ENCODE assay signal across 9 cellular contexts in genomic region chr16:2511996-2512919, GRCh38. TPM values are rescaled to one million over a fixed set of nuclear protein-coding genes. Genes with fewer than 3 reads are reported as not detected.
DNase-seq lines count a peak whose midpoint lies in the region; ATAC-seq and TF ChIP-seq lines count a peak whose summit lies in the region.
"Had no signal": no experiment of that assay in that cellular context is flagged by ENCODE, and none has a peak within 500 bp of the region (broad histone marks: within the 10 kb centered on the region; RNA-seq: fewer than 3 reads in every experiment).

No MANE protein-coding gene starts in this region.

- peak overlapping the region; percentile 93 for H3K27ac Mint-ChIP-seq in neural progenitor cell

- H3K36me3 ChIP-seq in BLaER1 treated with 17β-estradiol and CSF1 and Interleukin-3, amounts not matched to agents 10 nM and 100 nM = peaks cover 0 to 18% (median 5%) of the 10 kb centered on the region in 11 experiments; a peak in 6 of 22 replicates
- H3K36me3 ChIP-seq in KMS-11 (ENCODE audit: insufficient read depth) = no peaks in the 10 kb centered on the region
- H3K36me3 ChIP-seq in neural progenitor cell = no peaks in the 10 kb centered on the region

- H3K79me2 ChIP-seq in KMS-11 (ENCODE audit: insufficient read depth, low read depth) = peaks cover 33% of the 10 kb centered on the region
- H3K79me2 ChIP-seq in neural progenitor cell (ENCODE audit: low read depth) = peaks cover 35% of the 10 kb centered on the region

- H3K4me3 Mint-ChIP-seq in neural progenitor cell = peak overlapping the region; percentile 89

- DNase-seq in neural progenitor cell (ENCODE audit: low spot score) (no peak), NCI-H510A (lab: John Stamatoyannopoulos, UW) (no peak)
- DNase-seq in stimulated activated naive CD4-positive, alpha-beta T cell treated with Interleukin-2 at 50 U/mL for 16 hours (lab: John Stamatoyannopoulos, UW) = no peak
- no peak for DNase-seq in stimulated activated CD4-positive, alpha-beta T cell treated with anti-CD3 and anti-CD28 coated beads, Interleukin-12 subunit alpha, Interleukin-12 subunit beta, amount 100 ng/mL, for 4 hours

- 0 out of 20 replicates have a peak overlapping the region, but pooled peaks of 1 of the 10 experiments have one; percentile 98 for H3K4me3 ChIP-seq in BLaER1 treated with 17β-estradiol and CSF1 and Interleukin-3, amounts not matched to agents 10 nM and 100 nM
- H3K4me3 ChIP-seq in KMS-11 (IDR thresholded peaks at IDR 0.05; ENCODE audit: insufficient read depth, low read depth, low read length) = peak overlapping the region; percentile 9
- no peak overlapping the region for H3K4me3 ChIP-seq in neural progenitor cell

- peak overlapping the region in 3 of 11 experiments; percentile 95 to 97 (median 97); a peak in 6 of 22 replicates for H3K9ac ChIP-seq in BLaER1 treated with 17β-estradiol and CSF1 and Interleukin-3, amounts not matched to agents 10 nM and 100 nM
- peak overlapping the region; percentile 97; the same call in 1 of the 2 replicates for H3K9ac ChIP-seq in KMS-11
- no peak overlapping the region for H3K9ac ChIP-seq in neural progenitor cell

- no peaks in the 10 kb centered on the region for H3K9me3 ChIP-seq in BLaER1 treated with 17β-estradiol and CSF1 and Interleukin-3, amounts not matched to agents 10 nM and 100 nM (replicated peaks in 1 of 11)
- no peaks in the 10 kb centered on the region for H3K9me3 ChIP-seq in neural progenitor cell (ENCODE audit: low read depth)

- peaks cover 14% of the 10 kb centered on the region for H3F3A ChIP-seq in neural progenitor cell (ENCODE audit: low read depth)

- H4K20me1 ChIP-seq in BLaER1 treated with 17β-estradiol and CSF1 and Interleukin-3, amounts not matched to agents 10 nM and 100 nM = peaks cover 29 to 67% (median 40%) of the 10 kb centered on the region in 11 experiments
- H4K20me1 ChIP-seq in KMS-11 (ENCODE audit: insufficient read depth) (peaks cover 4% of the 10 kb centered on the region; the same call in 1 of the 2 replicates), neural progenitor cell (ENCODE audit: low read depth) (peaks cover 30% of the 10 kb centered on the region)

- peaks cover 47% of the 10 kb centered on the region for H3K4me1 Mint-ChIP-seq in neural progenitor cell

- H3K27ac ChIP-seq in BLaER1 treated with 17β-estradiol and CSF1 and Interleukin-3, amounts not matched to agents 10 nM and 100 nM = peak overlapping the region in 3 of 11 experiments; percentile 97 to 99 (median 98); a peak in 5 of 22 replicates
- H3K27ac ChIP-seq in KMS-11 (peak overlapping the region; percentile 95), cingulate gyrus (ENCODE audit: low read depth, low read length) (peak overlapping the region; percentile 96), neural progenitor cell (no peak overlapping the region)

- H2AFZ ChIP-seq in KMS-11 (ENCODE audit: low read depth) (peak overlapping the region; percentile 88), neural progenitor cell (replicated peaks) (no peak overlapping the region)

- H3K27me3 ChIP-seq in BLaER1 treated with 17β-estradiol and CSF1 and Interleukin-3, amounts not matched to agents 10 nM and 100 nM = no peaks in the 10 kb centered on the region
- no peaks in the 10 kb centered on the region for H3K27me3 ChIP-seq in KMS-11 (ENCODE audit: insufficient read depth, low read depth)
- no peaks in the 10 kb centered on the region for H3K27me3 ChIP-seq in neural progenitor cell

- no peaks in the 10 kb centered on the region for H3K9me3 Mint-ChIP-seq in neural progenitor cell

- H3K4me1 ChIP-seq in BLaER1 treated with 17β-estradiol and CSF1 and Interleukin-3, amounts not matched to agents 10 nM and 100 nM = peaks cover 60 to 82% (median 77%) of the 10 kb centered on the region in 10 experiments
- peaks cover 56% of the 10 kb centered on the region for H3K4me1 ChIP-seq in KMS-11 (ENCODE audit: low read depth, poor library complexity, severe bottlenecking)
- H3K4me1 ChIP-seq in neural progenitor cell = peaks cover 29% of the 10 kb centered on the region

- no peak for TF ChIP-seq CTCF in KMS-11 (conservative IDR thresholded peaks at IDR 0.05; ENCODE audit: low read depth, low read length)
- no peak for TF ChIP-seq CTCF in neural progenitor cell (IDR thresholded peaks at IDR 0.05)

- H3K4me2 ChIP-seq in BLaER1 treated with 17β-estradiol and CSF1 and Interleukin-3, amounts not matched to agents 10 nM and 100 nM = peak overlapping the region; percentile 85 to 100 (median 96); a peak in 20 of 22 replicates
- H3K4me2 ChIP-seq in KMS-11 = peak overlapping the region; percentile 91
- peak overlapping the region; percentile 99 for H3K4me2 ChIP-seq in neural progenitor cell

- ATAC-seq in HG03139 (IDR thresholded peaks at IDR 0.05; ENCODE audit: unreplicated experiment) = no peak

- no peaks in the 10 kb centered on the region for H3K36me3 Mint-ChIP-seq in neural progenitor cell

- H3K27me3 Mint-ChIP-seq in neural progenitor cell (ENCODE audit: insufficient read depth, low read depth) = peaks cover 17% of the 10 kb centered on the region

RNA-seq across cellular contexts. Expression of gene ATP6V0C, which starts 1.5 kb away (rescaled TPM):
- total RNA-seq in neural progenitor cell (ENCODE audit: low replicate concordance) = 11.6 and 44.3 TPM in 2 replicates

RNA-seq across cellular contexts. Expression of gene AMDHD2, which starts 7.9 kb away (rescaled TPM):
- 11.7 and 39.2 TPM in 2 replicates for total RNA-seq in neural progenitor cell (ENCODE audit: low replicate concordance)

RNA-seq across cellular contexts. Expression of gene CEMP1, which starts 18.9 kb away (rescaled TPM):
- total RNA-seq in neural progenitor cell (ENCODE audit: low replicate concordance) = 0.09 TPM in 1 of 2 replicates, not detected in the other
- total RNA-seq: glomerular endothelial cell had no signal

RNA-seq across cellular contexts. Expression of gene PDPK1, which starts 25.6 kb away (rescaled TPM):
- total RNA-seq in neural progenitor cell (ENCODE audit: low replicate concordance) = 13.6 and 13.9 TPM in 2 replicates

RNA-seq across cellular contexts. Expression of gene TBC1D24, which starts 37.3 kb away (rescaled TPM):
- total RNA-seq in neural progenitor cell (ENCODE audit: low replicate concordance) = 8.2 and 11.9 TPM in 2 replicates
